ENCODE assay signal across 21 cellular contexts in genomic region chr4:134905061-134905460, GRCh38.
DNase-seq lines count a peak whose midpoint lies in the region; TF ChIP-seq lines count a peak whose summit lies in the region.
"Had no signal": no experiment of that assay in that cellular context is flagged by ENCODE, and none has a peak within 500 bp of the region (broad histone marks: within the 10 kb centered on the region; RNA-seq: fewer than 3 reads in every experiment).

No MANE protein-coding gene starts in this region.

- TF ChIP-seq CTCF in OCI-LY3 (IDR thresholded peaks at IDR 0.05; ENCODE audit: low read depth, low read length) = peak; percentile 20
- TF ChIP-seq CTCF in endodermal cell (conservative IDR thresholded peaks at IDR 0.05) = peak; percentile 45

- no peak overlapping the region for H2BK15ac ChIP-seq in neuronal stem cell (ENCODE audit: low read length)

- H3K36me3 ChIP-seq in OCI-LY3 (replicated peaks; ENCODE audit: low read depth, low read length) = no peaks in the 10 kb centered on the region
- no peaks in the 10 kb centered on the region for H3K36me3 ChIP-seq in endodermal cell (ENCODE audit: control insufficient read depth, insufficient read depth, low read length)
- no peaks in the 10 kb centered on the region for H3K36me3 ChIP-seq in neuronal stem cell (replicated peaks in 1 of 2; ENCODE audit: control insufficient read depth in 2 of 2, insufficient read depth in 2 of 2, low read length in 2 of 2)
- H3K36me3 ChIP-seq: SJSA1 had no signal

- no peaks in the 10 kb centered on the region for H3K27me3 Mint-ChIP-seq in endodermal cell (ENCODE audit: insufficient read depth)

- H3K27ac Mint-ChIP-seq in endodermal cell = no peak overlapping the region
- H3K27ac Mint-ChIP-seq: CD14-positive monocyte had no signal

- WGBS in endodermal cell (ENCODE audit: insufficient coverage in 1 of 2, insufficient read length in 1 of 2), 2 experiments = 95% methylated on average over 1 of the region's 1 CpG; no CpG with 5 or more reads in 1 of the 2 experiments
- no CpG with 5 or more reads among the region's 1 CpG for WGBS in neuronal stem cell (ENCODE audit: extremely low coverage in 2 of 2, insufficient read length in 2 of 2, insufficient replicate concordance in 1 of 2), 2 donors

- H3K27me3 ChIP-seq in OCI-LY3 (ENCODE audit: low read depth, low read length) (no peaks in the 10 kb centered on the region), endodermal cell (ENCODE audit: control insufficient read depth, insufficient read depth, low read length, poor library complexity, severe bottlenecking) (no peaks in the 10 kb centered on the region), neuronal stem cell (ENCODE audit: control insufficient read depth in 3 of 3, insufficient read depth in 3 of 3, low read depth in 1 of 3, low read length in 3 of 3) (no peaks in the 10 kb centered on the region)
- H3K27me3 ChIP-seq: SJSA1 had no signal

- no peak overlapping the region for H2BK120ac ChIP-seq in neuronal stem cell (ENCODE audit: low read depth, low read length)

- no peaks in the 10 kb centered on the region for H3K79me1 ChIP-seq in neuronal stem cell (ENCODE audit: low read depth, low read length)

- no peak overlapping the region for H2AK5ac ChIP-seq in neuronal stem cell (ENCODE audit: low read depth, low read length)

- H2AFZ ChIP-seq in OCI-LY3 (ENCODE audit: low read depth, low read length) = no peak overlapping the region
- H2AFZ ChIP-seq in neuronal stem cell (ENCODE audit: low read length) = no peak overlapping the region

- no peak overlapping the region for H3K4me2 ChIP-seq in OCI-LY3 (ENCODE audit: low read length)
- no peak overlapping the region for H3K4me2 ChIP-seq in neuronal stem cell (ENCODE audit: insufficient read depth, low read length, poor library complexity, severe bottlenecking)

- no peak overlapping the region for H2BK12ac ChIP-seq in neuronal stem cell (ENCODE audit: low read length)

- no peak overlapping the region for H3K4me3 Mint-ChIP-seq in endodermal cell
- H3K4me3 Mint-ChIP-seq: CD14-positive monocyte had no signal

- no peak overlapping the region for H3K23ac ChIP-seq in neuronal stem cell (ENCODE audit: low read depth, low read length, poor library complexity)

- H3K79me2 ChIP-seq in OCI-LY3 (ENCODE audit: low read length) = no peaks in the 10 kb centered on the region

- H3K36me3 Mint-ChIP-seq in endodermal cell (ENCODE audit: low read depth) = no peaks in the 10 kb centered on the region
- H3K36me3 Mint-ChIP-seq: CD14-positive monocyte had no signal

- no peak overlapping the region for H3K27ac ChIP-seq in OCI-LY3 (ENCODE audit: low read length)
- no peak overlapping the region for H3K27ac ChIP-seq in endodermal cell (ENCODE audit: low read depth, low read length)
- no peak overlapping the region for H3K27ac ChIP-seq in neuronal stem cell (replicated peaks; ENCODE audit: low read length)
- H3K27ac ChIP-seq: SJSA1 had no signal

- no peak overlapping the region for H2BK5ac ChIP-seq in neuronal stem cell (ENCODE audit: low read length)

- no peak overlapping the region for H3K18ac ChIP-seq in neuronal stem cell (ENCODE audit: low read length)

- peaks cover 3% of the 10 kb centered on the region for H3K9me3 Mint-ChIP-seq in endodermal cell

- DNase-seq in DMS53 (lab: John Stamatoyannopoulos, UW) (peak; percentile 14), DMS53 treated with DMSO at 0.1 percent for 48 hours (lab: John Stamatoyannopoulos, UW; ENCODE audit: unreplicated experiment) (no peak), endodermal cell (no peak), NCI-H1694 (lab: John Stamatoyannopoulos, UW) (no peak), ecto neural progenitor cell (ENCODE audit: low spot score) (no peak), neuronal stem cell (ENCODE audit: low spot score) (no peak)
- DNase-seq: 8988T, AML-193, DMS79 treated with DMSO at 0.1 percent for 48 hours, HCEC 1CT, IMR-90, NCI-H1105, NCI-H1694 treated with DMSO at 0.1 percent for 48 hours, NCI-H2081 treated with DMSO at 0.1 percent for 48 hours, NCI-H446 treated with DMSO at 0.1 percent for 48 hours, NCI-H82, OCI-M1, T-helper 1 cell had no signal

- no peak overlapping the region for H3K14ac ChIP-seq in neuronal stem cell (ENCODE audit: low read length)

- H4K8ac ChIP-seq in neuronal stem cell (ENCODE audit: low read depth, low read length) = no peak overlapping the region

- H3K9ac ChIP-seq in OCI-LY3 (ENCODE audit: low read length) (no peak overlapping the region), endodermal cell (ENCODE audit: extremely low read depth, low read length, poor library complexity, severe bottlenecking) (no peak overlapping the region), neuronal stem cell (ENCODE audit: low read depth, low read length, poor library complexity) (no peak overlapping the region)

- no peak overlapping the region for H3K4me3 ChIP-seq in OCI-LY3 (ENCODE audit: low read length)
- no peak overlapping the region for H3K4me3 ChIP-seq in endodermal cell (ENCODE audit: low read length)
- no peak overlapping the region for H3K4me3 ChIP-seq in neuronal stem cell (ENCODE audit: low read length in 2 of 2)
- H3K4me3 ChIP-seq: SJSA1 had no signal

- H3K4me1 ChIP-seq in OCI-LY3 (ENCODE audit: low read length) = peaks cover 6% of the 10 kb centered on the region
- peaks cover 4% of the 10 kb centered on the region for H3K4me1 ChIP-seq in endodermal cell (ENCODE audit: control insufficient read depth, insufficient read depth, low read length)
- no peaks in the 10 kb centered on the region for H3K4me1 ChIP-seq in neuronal stem cell (ENCODE audit: control insufficient read depth in 2 of 2, insufficient read depth in 1 of 2, low read depth in 1 of 2, low read length in 2 of 2)
- H3K4me1 ChIP-seq: SJSA1 had no signal

- H4K20me1 ChIP-seq in OCI-LY3 (ENCODE audit: insufficient read depth, low read length) = no peaks in the 10 kb centered on the region

- peaks cover 7% of the 10 kb centered on the region for H3K4me1 Mint-ChIP-seq in endodermal cell
- H3K4me1 Mint-ChIP-seq: CD14-positive monocyte had no signal

- H3K9me3 ChIP-seq in OCI-LY3 (ENCODE audit: insufficient read depth, low read length) (no peaks in the 10 kb centered on the region), endodermal cell (ENCODE audit: control insufficient read depth, low read length) (no peaks in the 10 kb centered on the region), neuronal stem cell (replicated peaks in 1 of 2; ENCODE audit: control insufficient read depth in 2 of 2, insufficient read depth in 1 of 2, low read depth in 1 of 2, low read length in 2 of 2) (no peaks in the 10 kb centered on the region)
- H3K9me3 ChIP-seq: SJSA1 had no signal

- no peak overlapping the region for H3K4ac ChIP-seq in neuronal stem cell (ENCODE audit: low read length)

- no peak overlapping the region for H4K91ac ChIP-seq in neuronal stem cell (ENCODE audit: low read depth, low read length, poor library complexity)
